23 cellular contexts compared by ENCODE assay signal in genomic region chr4:73193659-73194058, GRCh38.
A peak's percentile ranks its signal among the peaks of the same experiment; 100 is the strongest.
DNase-seq lines count a peak whose midpoint lies in the region; ATAC-seq and TF ChIP-seq lines count a peak whose summit lies in the region.
"Had no signal": no experiment of that assay in that cellular context is flagged by ENCODE, and none has a peak within 500 bp of the region (broad histone marks: within the 10 kb centered on the region; RNA-seq: fewer than 3 reads in every experiment).

No MANE protein-coding gene starts in this region.

- H3K4me1 ChIP-seq in CD4-positive, alpha-beta memory T cell (ENCODE audit: insufficient read depth, low read length) = peaks cover 14% of the 10 kb centered on the region
- H3K4me1 ChIP-seq: Peyer's patch had no signal

- CTCF ChIA-PET in CD4-positive, alpha-beta memory T cell (lab: Charles Lee; ENCODE audit: partially characterized antibody) = no interaction called here
- CTCF ChIA-PET in WTC11 (lab: Charles Lee) = no interaction called here

- POLR2A ChIA-PET in CD4-positive, alpha-beta memory T cell (lab: Charles Lee; ENCODE audit: partially characterized antibody) = no interaction called here
- POLR2A ChIA-PET in WTC11 (lab: Charles Lee) = no interaction called here

- peak overlapping the region in 4 of 7 donors; percentile 22 to 42 (median 30) for H3K27ac Mint-ChIP-seq in CD4-positive, alpha-beta memory T cell
- H3K27ac Mint-ChIP-seq in WTC11 = peak overlapping the region; percentile 74; the same call in 1 of the 2 replicates
- H3K27ac Mint-ChIP-seq: activated T-helper 2 cell treated with anti-CD3 and anti-CD28 coated beads, Interferon-gamma antibody, Interleukin-2, Interleukin-4, amounts not matched to agents 10 μg/mL and 5 μg/mL and 100 μg/mL, durations not matched to agents 14 hours and 24 hours and 36 hours; stimulated activated naive CD8-positive, alpha-beta T cell treated with anti-CD3 and anti-CD28 coated beads, Interleukin-15, Interleukin-2, amounts not matched to agents 100 ng/mL and 50 ng/mL, for 24 hours had no signal

- ATAC-seq in GM21360 (IDR thresholded peaks at IDR 0.05; ENCODE audit: unreplicated experiment) = peak; percentile 23
- ATAC-seq in HG02885 (IDR thresholded peaks at IDR 0.05; ENCODE audit: poor library complexity, unreplicated experiment) = peak; percentile 16
- ATAC-seq in WTC11 = no peak
- ATAC-seq in HG02623 (IDR thresholded peaks at IDR 0.05; ENCODE audit: unreplicated experiment) = no peak
- no peak for ATAC-seq in HG02973 (IDR thresholded peaks at IDR 0.05; ENCODE audit: unreplicated experiment)
- ATAC-seq: HCT116; naive thymus-derived CD8-positive, alpha-beta T cell; psoas muscle; upper lobe of right lung had no signal

- intact Hi-C loops in CD4-positive, alpha-beta memory T cell (cut with micrococcal nuclease) = no loop called here

- no peaks in the 10 kb centered on the region for H3K27me3 ChIP-seq in CD4-positive, alpha-beta memory T cell (ENCODE audit: insufficient read depth, low read length)
- H3K27me3 ChIP-seq: ascending aorta, Peyer's patch, upper lobe of right lung had no signal

- no peak overlapping the region for H3K4me3 Mint-ChIP-seq in CD4-positive, alpha-beta memory T cell
- H3K4me3 Mint-ChIP-seq in WTC11 = no peak overlapping the region
- H3K4me3 Mint-ChIP-seq: stimulated activated naive CD8-positive, alpha-beta T cell treated with anti-CD3 and anti-CD28 coated beads, Interleukin-15, Interleukin-2, amounts not matched to agents 100 ng/mL and 50 ng/mL, for 24 hours had no signal

- H3K27me3 Mint-ChIP-seq in CD4-positive, alpha-beta memory T cell = no peaks in the 10 kb centered on the region
- H3K27me3 Mint-ChIP-seq in WTC11 (ENCODE audit: low read depth) = no peaks in the 10 kb centered on the region
- H3K27me3 Mint-ChIP-seq: naive thymus-derived CD8-positive, alpha-beta T cell; stimulated activated naive CD8-positive, alpha-beta T cell treated with anti-CD3 and anti-CD28 coated beads, Interleukin-15, Interleukin-2, amounts not matched to agents 100 ng/mL and 50 ng/mL, for 24 hours had no signal

- TF ChIP-seq CTCF in WTC11 (IDR thresholded peaks at IDR 0.05) = no peak

- H3K9me3 Mint-ChIP-seq in CD4-positive, alpha-beta memory T cell = no peaks in the 10 kb centered on the region
- peaks cover 9% of the 10 kb centered on the region; the same call in 1 of the 2 replicates for H3K9me3 Mint-ChIP-seq in WTC11
- H3K9me3 Mint-ChIP-seq: activated T-helper 2 cell treated with anti-CD3 and anti-CD28 coated beads, Interferon-gamma antibody, Interleukin-2, Interleukin-4, amounts not matched to agents 10 μg/mL and 5 μg/mL and 100 μg/mL, durations not matched to agents 14 hours and 24 hours and 36 hours had no signal

- no peaks in the 10 kb centered on the region for H3K9me3 ChIP-seq in CD4-positive, alpha-beta memory T cell (ENCODE audit: control insufficient read depth in 1 of 2, low read length in 2 of 2)
- H3K9me3 ChIP-seq: ascending aorta, Peyer's patch, psoas muscle, upper lobe of right lung had no signal

- peaks cover 10 to 24% of the 10 kb centered on the region in 2 donors for H3K36me3 Mint-ChIP-seq in CD4-positive, alpha-beta memory T cell
- peaks cover 5% of the 10 kb centered on the region; the same call in 1 of the 2 replicates for H3K36me3 Mint-ChIP-seq in WTC11

- no peaks in the 10 kb centered on the region for H3K36me3 ChIP-seq in CD4-positive, alpha-beta memory T cell (ENCODE audit: insufficient read depth, low read length)
- H3K36me3 ChIP-seq: ascending aorta, upper lobe of right lung had no signal

- no peak overlapping the region for H3K27ac ChIP-seq in CD4-positive, alpha-beta memory T cell (ENCODE audit: low read depth, low read length)
- H3K27ac ChIP-seq: ascending aorta, Peyer's patch, psoas muscle, upper lobe of right lung, VCaP had no signal

- DNase-seq in CD4-positive, alpha-beta memory T cell = no peak
- DNase-seq in WTC11 (ENCODE audit: low spot score) (no peak), SHP77 treated with DMSO at 0.1 percent for 48 hours (lab: John Stamatoyannopoulos, UW) (no peak), COR-L47 (lab: John Stamatoyannopoulos, UW) (no peak)
- DNase-seq: foreskin melanocyte; GDM1; naive thymus-derived CD8-positive, alpha-beta T cell; NCI-H2029 treated with DMSO at 0.1 percent for 48 hours; NCI-H526 treated with DMSO at 0.1 percent for 48 hours; Peyer's patch; psoas muscle; stimulated activated CD4-positive, alpha-beta T cell treated with anti-CD3 and anti-CD28 coated beads, Interleukin-12 subunit alpha, Interleukin-12 subunit beta, amount 100 ng/mL, for 4 hours; upper lobe of right lung had no signal

- no peak overlapping the region for H3K4me3 ChIP-seq in CD4-positive, alpha-beta memory T cell (ENCODE audit: low read length in 2 of 2)
- H3K4me3 ChIP-seq: ascending aorta, lung, Peyer's patch, psoas muscle, upper lobe of right lung had no signal

- H3K4me1 Mint-ChIP-seq in CD4-positive, alpha-beta memory T cell = peaks cover 22 to 39% (median 35%) of the 10 kb centered on the region in 4 donors
- peaks cover 4% of the 10 kb centered on the region for H3K4me1 Mint-ChIP-seq in WTC11

TF ChIP-seq in WTC11, 78 proteins besides CTCF, POLR2A, EP300 and RAD21:
- TF ChIP-seq TCF7 (CRISPR knock-in tag; IDR thresholded peaks at IDR 0.05; ENCODE audit: low read depth) (no peak), ERG (CRISPR knock-in tag; IDR thresholded peaks at IDR 0.05) (no peak), CREM (CRISPR knock-in tag; IDR thresholded peaks at IDR 0.05) (no peak), CREB1 (CRISPR knock-in tag; IDR thresholded peaks at IDR 0.05) (no peak), ETV6 (CRISPR knock-in tag; IDR thresholded peaks at IDR 0.05) (no peak)
- TF ChIP-seq, protein P1, sequence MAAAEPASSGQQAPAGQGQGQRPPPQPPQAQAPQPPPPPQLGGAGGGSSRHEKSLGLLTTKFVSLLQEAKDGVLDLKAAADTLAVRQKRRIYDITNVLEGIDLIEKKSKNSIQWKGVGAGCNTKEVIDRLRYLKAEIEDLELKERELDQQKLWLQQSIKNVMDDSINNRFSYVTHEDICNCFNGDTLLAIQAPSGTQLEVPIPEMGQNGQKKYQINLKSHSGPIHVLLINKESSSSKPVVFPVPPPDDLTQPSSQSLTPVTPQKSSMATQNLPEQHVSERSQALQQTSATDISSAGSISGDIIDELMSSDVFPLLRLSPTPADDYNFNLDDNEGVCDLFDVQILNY (CRISPR knock-in tag; IDR thresholded peaks at IDR 0.05) = no peak
- TF ChIP-seq, protein P2, sequence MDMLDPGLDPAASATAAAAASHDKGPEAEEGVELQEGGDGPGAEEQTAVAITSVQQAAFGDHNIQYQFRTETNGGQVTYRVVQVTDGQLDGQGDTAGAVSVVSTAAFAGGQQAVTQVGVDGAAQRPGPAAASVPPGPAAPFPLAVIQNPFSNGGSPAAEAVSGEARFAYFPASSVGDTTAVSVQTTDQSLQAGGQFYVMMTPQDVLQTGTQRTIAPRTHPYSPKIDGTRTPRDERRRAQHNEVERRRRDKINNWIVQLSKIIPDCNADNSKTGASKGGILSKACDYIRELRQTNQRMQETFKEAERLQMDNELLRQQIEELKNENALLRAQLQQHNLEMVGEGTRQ (CRISPR knock-in tag; IDR thresholded peaks at IDR 0.05) = no peak
- TF ChIP-seq, protein P3, sequence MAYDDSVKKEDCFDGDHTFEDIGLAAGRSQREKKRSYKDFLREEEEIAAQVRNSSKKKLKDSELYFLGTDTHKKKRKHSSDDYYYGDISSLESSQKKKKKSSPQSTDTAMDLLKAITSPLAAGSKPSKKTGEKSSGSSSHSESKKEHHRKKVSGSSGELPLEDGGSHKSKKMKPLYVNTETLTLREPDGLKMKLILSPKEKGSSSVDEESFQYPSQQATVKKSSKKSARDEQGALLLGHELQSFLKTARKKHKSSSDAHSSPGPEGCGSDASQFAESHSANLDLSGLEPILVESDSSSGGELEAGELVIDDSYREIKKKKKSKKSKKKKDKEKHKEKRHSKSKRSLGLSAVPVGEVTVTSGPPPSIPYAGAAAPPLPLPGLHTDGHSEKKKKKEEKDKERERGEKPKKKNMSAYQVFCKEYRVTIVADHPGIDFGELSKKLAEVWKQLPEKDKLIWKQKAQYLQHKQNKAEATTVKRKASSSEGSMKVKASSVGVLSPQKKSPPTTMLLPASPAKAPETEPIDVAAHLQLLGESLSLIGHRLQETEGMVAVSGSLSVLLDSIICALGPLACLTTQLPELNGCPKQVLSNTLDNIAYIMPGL (CRISPR knock-in tag; IDR thresholded peaks at IDR 0.05) = no peak
TF ChIP-seq in WTC11: peak in this region for 0.

Comparison
In these comparisons a context has a peak if more than half of its experiments do, and no peak if none do; other contexts are left out.
1. ATAC-seq: peak in GM21360 (single experiment) and HG02885 (single experiment); none in WTC11 (single experiment), HG02623 (single experiment) and HG02973 (single experiment).